ENCODE assay signal across 12 cellular contexts in genomic region chr1:183148599-183148998, GRCh38. TPM values are rescaled to one million over a fixed set of nuclear protein-coding genes. Genes with fewer than 3 reads are reported as not detected.
DNase-seq lines count a peak whose midpoint lies in the region; ATAC-seq and TF ChIP-seq lines count a peak whose summit lies in the region.
"Had no signal": no experiment of that assay in that cellular context is flagged by ENCODE, and none has a peak within 500 bp of the region (broad histone marks: within the 10 kb centered on the region; RNA-seq: fewer than 3 reads in every experiment).

No MANE protein-coding gene starts in this region.

- intact Hi-C loops in mucosa of descending colon (cut with DNase I, micrococcal nuclease) = no loop called here

- TF ChIP-seq CTCF in RWPE1 (conservative IDR thresholded peaks at IDR 0.05; ENCODE audit: low read depth) (no peak), mucosa of descending colon (IDR thresholded peaks at IDR 0.05) (no peak), type B pancreatic cell (conservative IDR thresholded peaks at IDR 0.05) (no peak)

- peak; percentile 51 for ATAC-seq in mucosa of descending colon
- ATAC-seq: activated CD8-positive, alpha-beta T cell treated with anti-CD3 and anti-CD28 coated beads, Interleukin-2, amount 10 ng/mL, durations not matched to agents 7 days and 5 days had no signal

- no peaks in the 10 kb centered on the region for H3K9me3 ChIP-seq in esophagus (ENCODE audit: control insufficient read depth in 2 of 2, insufficient read depth in 1 of 2, low read depth in 1 of 2, low read length in 1 of 2)
- no peaks in the 10 kb centered on the region for H3K9me3 ChIP-seq in mucosa of descending colon
- H3K9me3 ChIP-seq: adrenal gland had no signal

- no peak overlapping the region for H3K4me3 Mint-ChIP-seq in type B pancreatic cell
- H3K4me3 Mint-ChIP-seq: activated CD8-positive, alpha-beta T cell treated with anti-CD3 and anti-CD28 coated beads, Interleukin-2, amount 10 ng/mL, durations not matched to agents 7 days and 5 days had no signal

- H3K36me3 Mint-ChIP-seq in type B pancreatic cell = peaks cover 5% of the 10 kb centered on the region

- WGBS in esophagus, 2 donors = 29 to 34% methylated on average over 5 of the region's 5 CpGs

- peak overlapping the region; percentile 66; the same call in 1 of the 2 replicates for H3K27ac ChIP-seq in RWPE1
- H3K27ac ChIP-seq in esophagus (ENCODE audit: low read depth in 2 of 2, low read length in 1 of 2) = peak overlapping the region; percentile 9 to 40
- H3K27ac ChIP-seq: adrenal gland, SK-N-MC had no signal

- H3K4me3 ChIP-seq in esophagus (ENCODE audit: low read depth in 1 of 2, low read length in 2 of 2) = no peak overlapping the region
- H3K4me3 ChIP-seq in mucosa of descending colon = no peak overlapping the region
- H3K4me3 ChIP-seq: adrenal gland, SK-N-MC had no signal

- no peaks in the 10 kb centered on the region for H3K27me3 ChIP-seq in esophagus (ENCODE audit: control insufficient read depth in 1 of 2, insufficient read depth in 2 of 2, low read length in 2 of 2)

- DNase-seq in RWPE1 (ENCODE audit: low spot score) (peak; percentile 21), mucosa of descending colon (no peak), type B pancreatic cell (ENCODE audit: extremely low spot score, unreplicated experiment) (no peak), UCSD-AML1 (lab: John Stamatoyannopoulos, UW; ENCODE audit: unreplicated experiment) (no peak), NCI-H128 (lab: John Stamatoyannopoulos, UW; ENCODE audit: unreplicated experiment) (no peak), Kasumi-1 (lab: John Stamatoyannopoulos, UW) (no peak)
- DNase-seq: activated CD8-positive, alpha-beta T cell treated with anti-CD3 and anti-CD28 coated beads, Interleukin-2, amount 10 ng/mL, durations not matched to agents 7 days and 5 days; adrenal gland; DMS79; KBM-7 had no signal

- POLR2A ChIA-PET in RWPE1 (lab: Yijun Ruan, JAX; ENCODE audit: low non-redundant PET) = interaction anchor here (0.8 kb wide), 1 partner anchor 13 kb away, joined by 15 read pairs; no protein-coding TSS in a partner anchor

- H3K4me1 ChIP-seq in esophagus (ENCODE audit: control insufficient read depth in 2 of 2, insufficient read depth in 2 of 2, low read length in 1 of 2) = peaks cover 0 to 4% of the 10 kb centered on the region in 2 donors
- no peaks in the 10 kb centered on the region for H3K4me1 ChIP-seq in mucosa of descending colon (ENCODE audit: low read depth)
- H3K4me1 ChIP-seq: adrenal gland had no signal

- no peaks in the 10 kb centered on the region for H3K27me3 Mint-ChIP-seq in type B pancreatic cell

- peak overlapping the region; percentile 4 for H3K27ac Mint-ChIP-seq in type B pancreatic cell
- H3K27ac Mint-ChIP-seq: activated CD8-positive, alpha-beta T cell treated with anti-CD3 and anti-CD28 coated beads, Interleukin-2, amount 10 ng/mL, durations not matched to agents 7 days and 5 days had no signal

- H3K36me3 ChIP-seq in esophagus (ENCODE audit: control insufficient read depth in 2 of 2, insufficient read depth in 2 of 2, low read length in 1 of 2) = no peaks in the 10 kb centered on the region
- H3K36me3 ChIP-seq in mucosa of descending colon (ENCODE audit: low read depth) = no peaks in the 10 kb centered on the region

- peaks cover 7% of the 10 kb centered on the region for H3K4me1 Mint-ChIP-seq in type B pancreatic cell (ENCODE audit: unreplicated experiment)

- H3K9me3 Mint-ChIP-seq in type B pancreatic cell = no peaks in the 10 kb centered on the region

- CTCF ChIA-PET in RWPE1 (lab: Yijun Ruan, JAX) = interaction anchor here (0.6 kb wide), 1 partner anchor 307 kb away, joined by 5 read pairs; no protein-coding TSS in a partner anchor

RNA-seq across cellular contexts. Expression of gene LAMC2, which starts 37.5 kb away (rescaled TPM):
- 1 to 10 TPM; 4.2 to 4.3 TPM for polyA plus RNA-seq in esophagus
- total RNA-seq in mucosa of descending colon = 10 to 100 TPM; 16.3 to 36.9 (median 31.0) TPM
- total RNA-seq in type B pancreatic cell (ENCODE audit: low replicate concordance) = 14.8 and 33.5 TPM in 2 replicates
- total RNA-seq: activated CD8-positive, alpha-beta T cell treated with anti-CD3 and anti-CD28 coated beads, Interleukin-2, amount 10 ng/mL, durations not matched to agents 7 days and 5 days had no signal
